8 cellular contexts compared by ENCODE assay signal in genomic region chr2:223674998-223675609, GRCh38.
A peak's percentile ranks its signal among the peaks of the same experiment; 100 is the strongest.
DNase-seq lines count a peak whose midpoint lies in the region; ATAC-seq, FAIRE-seq and TF ChIP-seq lines count a peak whose summit lies in the region.

No MANE protein-coding gene starts in this region.

- TF ChIP-seq CTCF in fibroblast of villous mesenchyme (IDR thresholded peaks at IDR 0.05; ENCODE audit: insufficient read depth, low read depth, low read length) (peak; percentile 71), upper lobe of right lung (IDR thresholded peaks at IDR 0.05) (peak; percentile 46), tibial artery (IDR thresholded peaks at IDR 0.05) (peak in 1 of 2 experiments; percentile 19)

- H3K9me3 Mint-ChIP-seq in activated naive CD4-positive, alpha-beta T cell treated with anti-CD3 and anti-CD28 coated beads for 36 hours = no peaks in the 10 kb centered on the region

- H3K36me3 ChIP-seq in upper lobe of right lung (no peaks in the 10 kb centered on the region), tibial artery (no peaks in the 10 kb centered on the region)

- intact Hi-C loops in activated naive CD4-positive, alpha-beta T cell treated with anti-CD3 and anti-CD28 coated beads for 36 hours (cut with micrococcal nuclease) = no loop called here
- intact Hi-C loops in upper lobe of right lung (cut with DNase I) (no loop called here), tibial artery (cut with DNase I; ENCODE audit: low total_unique reads) (no loop called here)

- no peaks in the 10 kb centered on the region for H3K4me1 Mint-ChIP-seq in activated naive CD4-positive, alpha-beta T cell treated with anti-CD3 and anti-CD28 coated beads for 36 hours (ENCODE audit: low read depth)
- H3K4me1 Mint-ChIP-seq in T-helper 17 cell = no peaks in the 10 kb centered on the region

- H3K27me3 Mint-ChIP-seq in activated naive CD4-positive, alpha-beta T cell treated with anti-CD3 and anti-CD28 coated beads for 36 hours (ENCODE audit: low read depth) = no peaks in the 10 kb centered on the region
- H3K27me3 Mint-ChIP-seq in T-helper 17 cell = no peaks in the 10 kb centered on the region

- CTCF ChIA-PET in activated naive CD4-positive, alpha-beta T cell treated with anti-CD3 and anti-CD28 coated beads for 36 hours (lab: Charles Lee) = interaction anchor here (0.7 kb wide), 1 partner anchor 149 kb away, joined by 3 read pairs; no protein-coding TSS in a partner anchor

- H3K27ac Mint-ChIP-seq in activated naive CD4-positive, alpha-beta T cell treated with anti-CD3 and anti-CD28 coated beads for 36 hours = no peak overlapping the region
- H3K27ac Mint-ChIP-seq in T-helper 17 cell = no peak overlapping the region

- H3K9me3 ChIP-seq in upper lobe of right lung (no peaks in the 10 kb centered on the region), tibial artery (no peaks in the 10 kb centered on the region), T-helper 17 cell (ENCODE audit: control insufficient read depth, low read length, poor library complexity, severe bottlenecking) (no peaks in the 10 kb centered on the region)

- DNase-seq in activated naive CD4-positive, alpha-beta T cell treated with anti-CD3 and anti-CD28 coated beads for 36 hours = peak; percentile 8
- no peak for DNase-seq in activated naive CD4-positive, alpha-beta T cell treated with anti-CD3 and anti-CD28 coated beads, Interleukin-2, amount 50 U/mL, for 16 hours
- DNase-seq in RCC 7860 (ENCODE audit: low spot score) (peak; percentile 17), fibroblast of villous mesenchyme (ENCODE audit: low read depth) (peak; percentile 52), upper lobe of right lung (no peak), tibial artery (no peak), T-helper 17 cell (no peak)
- no peak for DNase-seq in stimulated activated naive CD4-positive, alpha-beta T cell treated with Interleukin-2 at 50 U/mL for 16 hours (lab: John Stamatoyannopoulos, UW)

- H3K4me3 Mint-ChIP-seq in activated naive CD4-positive, alpha-beta T cell treated with anti-CD3 and anti-CD28 coated beads for 36 hours = no peak overlapping the region
- no peak overlapping the region for H3K4me3 Mint-ChIP-seq in T-helper 17 cell

- H3K36me3 Mint-ChIP-seq in activated naive CD4-positive, alpha-beta T cell treated with anti-CD3 and anti-CD28 coated beads for 36 hours (ENCODE audit: low read depth) = no peaks in the 10 kb centered on the region
- no peaks in the 10 kb centered on the region for H3K36me3 Mint-ChIP-seq in T-helper 17 cell (ENCODE audit: low read depth)

- H3K4me1 ChIP-seq in upper lobe of right lung (no peaks in the 10 kb centered on the region), tibial artery (no peaks in the 10 kb centered on the region)

- ATAC-seq in upper lobe of right lung (no peak), T-helper 17 cell (no peak)

- no peak overlapping the region for H3K27ac ChIP-seq in upper lobe of right lung
- H3K27ac ChIP-seq in tibial artery = no peak overlapping the region

- H3K4me3 ChIP-seq in fibroblast of villous mesenchyme (ENCODE audit: low read depth, low read length) (no peak overlapping the region), upper lobe of right lung (no peak overlapping the region), tibial artery (no peak overlapping the region)

- FAIRE-seq in RCC 7860 (lab: Jason Lieb, UNC) = peak; percentile 71

- H3K27me3 ChIP-seq in upper lobe of right lung = no peaks in the 10 kb centered on the region
- H3K27me3 ChIP-seq in tibial artery = no peaks in the 10 kb centered on the region

Comparison
In these comparisons a context has a peak if more than half of its experiments do, and no peak if none do; other contexts are left out.
1. DNase-seq: peak in activated naive CD4-positive, alpha-beta T cell treated with anti-CD3 and anti-CD28 coated beads for 36 hours (single experiment), RCC 7860 (single experiment) and fibroblast of villous mesenchyme (single experiment); none in activated naive CD4-positive, alpha-beta T cell treated with anti-CD3 and anti-CD28 coated beads, Interleukin-2, amount 50 U/mL, for 16 hours (single experiment), upper lobe of right lung (single experiment), tibial artery (0 of 2), stimulated activated naive CD4-positive, alpha-beta T cell treated with Interleukin-2 at 50 U/mL for 16 hours (single experiment) and T-helper 17 cell (0 of 3).